1 cellular context compared by ENCODE assay signal in genomic region chr9:113056191-113057106, GRCh38.
TF ChIP-seq lines count a peak whose summit lies in the region.

TSS of gene ZFP37 (minus strand) at chr9:113056724. CDS start at chr9:113056688, 36 bp downstream.

TF ChIP-seq in HEK293, 187 proteins besides CTCF, POLR2A, EP300 and RAD21 (continued from another document):
- TF ChIP-seq ZNF704 (tag by site-specific recombination; IDR thresholded peaks at IDR 0.05) (no peak), ZBTB11 (tag by site-specific recombination; conservative IDR thresholded peaks at IDR 0.05; ENCODE audit: low read depth) (peak; percentile 90), ZNF48 (tag by site-specific recombination; IDR thresholded peaks at IDR 0.05) (no peak), ZNF624 (tag by site-specific recombination; IDR thresholded peaks at IDR 0.05) (no peak), ZNF223 (tag by site-specific recombination; IDR thresholded peaks at IDR 0.05) (no peak)
